Comparison of ENCODE assay signal across 9 cellular contexts in the genomic region with DNA sequence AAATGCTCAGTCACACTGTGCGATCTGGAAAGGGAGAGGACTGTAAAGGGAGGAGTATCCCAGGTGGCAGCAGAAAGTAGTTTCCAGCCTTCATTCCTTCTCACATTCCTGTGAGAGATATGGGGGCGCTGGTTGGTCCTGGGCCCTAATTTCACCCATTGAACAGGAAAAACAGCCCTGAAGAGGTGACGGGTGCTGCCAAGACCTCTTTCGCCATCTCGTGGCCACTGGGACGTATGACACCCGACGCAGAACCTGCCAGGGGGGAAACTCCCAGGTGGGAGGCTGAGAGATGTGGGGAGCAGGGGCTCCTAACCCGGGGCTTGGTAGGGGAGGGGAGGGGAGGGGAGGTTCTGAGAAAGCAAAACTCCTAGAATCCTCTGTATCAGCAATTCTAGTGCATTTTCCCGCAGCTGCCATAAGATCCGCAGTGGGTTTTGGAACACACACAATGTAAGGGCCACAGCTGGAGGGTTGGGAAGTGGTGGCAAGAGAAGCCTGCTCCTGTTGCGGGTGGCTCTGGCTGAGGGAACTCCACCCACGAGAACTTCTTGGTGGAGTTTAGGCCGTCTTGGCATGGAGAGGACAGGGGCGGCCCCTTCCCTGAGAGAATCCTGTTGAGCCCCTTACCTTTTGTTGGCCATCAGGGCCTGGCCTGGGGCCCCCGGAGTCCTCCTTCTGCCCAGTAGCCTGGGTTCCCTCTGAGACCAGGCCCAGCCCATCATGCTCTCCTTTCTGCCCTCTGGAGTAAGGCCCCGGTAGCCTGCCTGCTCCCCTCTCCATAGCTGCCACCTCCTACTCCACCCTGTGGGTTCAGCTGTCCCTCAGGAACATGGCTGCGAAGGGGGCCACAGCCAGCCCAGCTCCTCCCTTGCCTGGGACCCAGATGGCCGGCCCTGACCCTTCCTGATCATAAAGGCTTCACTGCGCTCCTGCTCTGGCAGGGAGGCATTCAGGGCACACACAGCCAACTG.
A peak's percentile ranks its signal among the peaks of the same experiment; 100 is the strongest.
DNase-seq lines count a peak whose midpoint lies in the region; ATAC-seq and TF ChIP-seq lines count a peak whose summit lies in the region.
"Had no signal": no experiment of that assay in that cellular context is flagged by ENCODE, and none has a peak within 500 bp of the region (broad histone marks: within the 10 kb centered on the region; RNA-seq: fewer than 3 reads in every experiment).

No MANE protein-coding gene starts in this region.

- H3K9me3 Mint-ChIP-seq in CD8-positive, alpha-beta T cell, result no peaks in the 10 kb centered on the region
- H3K9me3 Mint-ChIP-seq in activated naive CD8-positive, alpha-beta T cell treated with anti-CD3 and anti-CD28 coated beads, Interleukin-2, amount 10 ng/mL, durations not matched to agents 7 days and 5 days, result no peaks in the 10 kb centered on the region
- H3K9me3 Mint-ChIP-seq: T-helper 1 cell treated with Interleukin-12 subunit alpha and Interleukin-12 subunit beta and Interleukin-4 antibody, amounts not matched to agents 30 μg/mL and 1 μg/mL, for 36 hours had no signal

- no peaks in the 10 kb centered on the region for H3K27me3 Mint-ChIP-seq in CD8-positive, alpha-beta T cell (ENCODE audit: low read depth)
- no peaks in the 10 kb centered on the region for H3K27me3 Mint-ChIP-seq in activated naive CD8-positive, alpha-beta T cell treated with anti-CD3 and anti-CD28 coated beads, Interleukin-2, amount 10 ng/mL, durations not matched to agents 7 days and 5 days

- no peak overlapping the region for H3K4me3 ChIP-seq in CD8-positive, alpha-beta T cell (ENCODE audit: low read depth, low read length)

- no peak overlapping the region for H3K27ac Mint-ChIP-seq in CD8-positive, alpha-beta T cell
- no peak overlapping the region for H3K27ac Mint-ChIP-seq in activated naive CD8-positive, alpha-beta T cell treated with anti-CD3 and anti-CD28 coated beads, Interleukin-2, amount 10 ng/mL, durations not matched to agents 7 days and 5 days
- H3K27ac Mint-ChIP-seq: T-helper 1 cell treated with Interleukin-12 subunit alpha and Interleukin-12 subunit beta and Interleukin-4 antibody, amounts not matched to agents 30 μg/mL and 1 μg/mL, for 36 hours had no signal

- POLR2A ChIA-PET in CD8-positive, alpha-beta T cell (lab: Charles Lee), result no interaction called here
- POLR2A ChIA-PET in activated naive CD8-positive, alpha-beta T cell treated with anti-CD3 and anti-CD28 coated beads, Interleukin-2, amount 10 ng/mL, durations not matched to agents 7 days and 5 days (lab: Charles Lee), result interaction anchor here (0.6 kb wide), 1 partner anchor 164 kb away, joined by 3 read pairs; no protein-coding TSS in a partner anchor

- intact Hi-C loops in CD8-positive, alpha-beta T cell (cut with DNase I, micrococcal nuclease), result loop anchor here in 1 of 2 experiments (2.0 to 5.0 kb wide), 2 partner anchors 163 to 701 kb away; no protein-coding TSS in a partner anchor

- TF ChIP-seq CTCF in CD8-positive, alpha-beta T cell (IDR thresholded peaks at IDR 0.05), result no peak

- H3K27ac ChIP-seq in CD8-positive, alpha-beta T cell (ENCODE audit: low read depth, low read length), result no peak overlapping the region

- no peaks in the 10 kb centered on the region for H3K27me3 ChIP-seq in CD8-positive, alpha-beta T cell (ENCODE audit: insufficient read depth, low read length)

- no peaks in the 10 kb centered on the region for H3K36me3 ChIP-seq in CD8-positive, alpha-beta T cell (ENCODE audit: insufficient read depth, low read length)

- peak; percentile 42 for ATAC-seq in CD8-positive, alpha-beta T cell
- ATAC-seq in GM18873 (IDR thresholded peaks at IDR 0.05; ENCODE audit: low FRiP score, unreplicated experiment), result peak; percentile 58
- peak; percentile 83 for ATAC-seq in HG03175 (IDR thresholded peaks at IDR 0.05; ENCODE audit: unreplicated experiment)
- no peak for ATAC-seq in activated naive CD8-positive, alpha-beta T cell treated with anti-CD3 and anti-CD28 coated beads, Interleukin-2, amount 10 ng/mL, durations not matched to agents 7 days and 5 days (ENCODE audit: low read depth)

- no peaks in the 10 kb centered on the region for H3K4me1 Mint-ChIP-seq in CD8-positive, alpha-beta T cell (ENCODE audit: low read depth)
- H3K4me1 Mint-ChIP-seq in activated naive CD8-positive, alpha-beta T cell treated with anti-CD3 and anti-CD28 coated beads, Interleukin-2, amount 10 ng/mL, durations not matched to agents 7 days and 5 days, result no peaks in the 10 kb centered on the region

- CTCF ChIA-PET in CD8-positive, alpha-beta T cell (lab: Charles Lee), result no interaction called here

- no peak overlapping the region for H3K4me3 Mint-ChIP-seq in CD8-positive, alpha-beta T cell
- no peak overlapping the region for H3K4me3 Mint-ChIP-seq in activated naive CD8-positive, alpha-beta T cell treated with anti-CD3 and anti-CD28 coated beads, Interleukin-2, amount 10 ng/mL, durations not matched to agents 7 days and 5 days
- H3K4me3 Mint-ChIP-seq: T-helper 1 cell treated with Interleukin-12 subunit alpha and Interleukin-12 subunit beta and Interleukin-4 antibody, amounts not matched to agents 30 μg/mL and 1 μg/mL, for 36 hours had no signal

- H3K4me1 ChIP-seq in CD8-positive, alpha-beta T cell (ENCODE audit: insufficient read depth, low read length), result no peaks in the 10 kb centered on the region

- H3K9me3 ChIP-seq in CD8-positive, alpha-beta T cell (ENCODE audit: low read length), result no peaks in the 10 kb centered on the region

- H3K36me3 Mint-ChIP-seq in CD8-positive, alpha-beta T cell, result no peaks in the 10 kb centered on the region
- no peaks in the 10 kb centered on the region for H3K36me3 Mint-ChIP-seq in activated naive CD8-positive, alpha-beta T cell treated with anti-CD3 and anti-CD28 coated beads, Interleukin-2, amount 10 ng/mL, durations not matched to agents 7 days and 5 days

- DNase-seq in CD8-positive, alpha-beta T cell, result peak in 5 of 7 experiments; percentile 0 to 61 (median 30)
- DNase-seq in RKO (ENCODE audit: low spot score) (peak; percentile 62), iris pigment epithelial cell (ENCODE audit: low read depth) (peak; percentile 19), OCI-M2 (lab: John Stamatoyannopoulos, UW; ENCODE audit: unreplicated experiment) (no peak)
- peak; percentile 32 for DNase-seq in activated naive CD8-positive, alpha-beta T cell treated with anti-CD3 and anti-CD28 coated beads, Interleukin-2, amount 10 ng/mL, durations not matched to agents 7 days and 5 days
- DNase-seq in stimulated activated CD4-positive, alpha-beta T cell treated with anti-CD3 and anti-CD28 coated beads, Interleukin-4, amount 100 ng/mL, for 1 hour, result peak; percentile 35
